Comparison of ENCODE assay signal across 9 cellular contexts in genomic region chr3:149547954-149548728, GRCh38.
DNase-seq lines count a peak whose midpoint lies in the region; ATAC-seq and TF ChIP-seq lines count a peak whose summit lies in the region.
"Had no signal": no experiment of that assay in that cellular context is flagged by ENCODE, and none has a peak within 500 bp of the region (broad histone marks: within the 10 kb centered on the region; RNA-seq: fewer than 3 reads in every experiment).

No MANE protein-coding gene starts in this region.

- no peaks in the 10 kb centered on the region for H3K27me3 ChIP-seq in GM23338 (ENCODE audit: insufficient read depth)
- no peaks in the 10 kb centered on the region for H3K27me3 ChIP-seq in heart right ventricle

- no peaks in the 10 kb centered on the region for H4K20me1 ChIP-seq in GM23338 (replicated peaks; ENCODE audit: insufficient read depth)

- no peaks in the 10 kb centered on the region; the same call in 1 of the 2 replicates for H3K9me2 ChIP-seq in GM23338 (ENCODE audit: insufficient read depth)

- H3K27ac Mint-ChIP-seq in GM23338 = peak overlapping the region; percentile 74
- no peak overlapping the region for H3K27ac Mint-ChIP-seq in activated CD4-positive, alpha-beta memory T cell treated with anti-CD3 and anti-CD28 coated beads, Interleukin-2, amount 10 ng/mL, durations not matched to agents 7 days and 5 days

- CTCF ChIA-PET in activated CD4-positive, alpha-beta memory T cell treated with anti-CD3 and anti-CD28 coated beads, Interleukin-2, amount 10 ng/mL, durations not matched to agents 7 days and 5 days (lab: Charles Lee) = no interaction called here

- H3K36me3 ChIP-seq in GM23338 (ENCODE audit: insufficient read depth) (no peaks in the 10 kb centered on the region), heart right ventricle (peaks cover 0 to 7% (median 0%) of the 10 kb centered on the region in 9 donors)

- no peaks in the 10 kb centered on the region for H3K36me3 Mint-ChIP-seq in GM23338 (ENCODE audit: low read depth)
- H3K36me3 Mint-ChIP-seq in activated CD4-positive, alpha-beta memory T cell treated with anti-CD3 and anti-CD28 coated beads, Interleukin-2, amount 10 ng/mL, durations not matched to agents 7 days and 5 days (ENCODE audit: low read depth) = no peaks in the 10 kb centered on the region

- ATAC-seq in GM23338 (peak; percentile 68), heart right ventricle (peak; percentile 50 to 93 (median 69)), sciatic nerve (peak; percentile 80), HG03095 (IDR thresholded peaks at IDR 0.05; ENCODE audit: unreplicated experiment) (no peak)

- peaks cover 13% of the 10 kb centered on the region; the same call in 1 of the 2 replicates for H3K4me1 ChIP-seq in GM23338 (ENCODE audit: insufficient read depth)
- H3K4me1 ChIP-seq in heart right ventricle = peaks cover 0 to 53% (median 24%) of the 10 kb centered on the region in 9 donors

- H3K27me3 Mint-ChIP-seq in GM23338 (ENCODE audit: insufficient read depth, low read depth, poor library complexity) = peaks cover 3% of the 10 kb centered on the region
- H3K27me3 Mint-ChIP-seq in activated CD4-positive, alpha-beta memory T cell treated with anti-CD3 and anti-CD28 coated beads, Interleukin-2, amount 10 ng/mL, durations not matched to agents 7 days and 5 days = peaks cover 17% of the 10 kb centered on the region

- H3K27ac ChIP-seq in GM23338 (ENCODE audit: low read depth) (peak overlapping the region; percentile 74), heart right ventricle (peak overlapping the region in 9 of 10 donors; percentile 53 to 83 (median 68))

- no peak overlapping the region for H2AFZ ChIP-seq in GM23338

- H3K4me2 ChIP-seq in GM23338 = no peak overlapping the region

- DNase-seq in GM23338 (ENCODE audit: low spot score) (peak; percentile 36), amniotic epithelial cell (ENCODE audit: low read depth) (peak; percentile 93), heart right ventricle (no peak), sciatic nerve (ENCODE audit: low spot score) (no peak), MV-4-11 (lab: John Stamatoyannopoulos, UW) (no peak)
- DNase-seq in activated CD4-positive, alpha-beta memory T cell treated with anti-CD3 and anti-CD28 coated beads, Interleukin-2, amount 10 ng/mL, durations not matched to agents 7 days and 5 days = no peak
- no peak for DNase-seq in activated CD4-positive, alpha-beta T cell treated with anti-CD3 and anti-CD28 coated beads, Interleukin-2, amount 50 U/mL, for 1 hour
- DNase-seq: NCI-H82 had no signal

- POLR2A ChIA-PET in activated CD4-positive, alpha-beta memory T cell treated with anti-CD3 and anti-CD28 coated beads, Interleukin-2, amount 10 ng/mL, durations not matched to agents 7 days and 5 days (lab: Charles Lee) = no interaction called here

- TF ChIP-seq CTCF in GM23338 (conservative IDR thresholded peaks at IDR 0.05; ENCODE audit: low read depth in 2 of 2) (no peak), heart right ventricle (IDR thresholded peaks at IDR 0.05) (no peak)

- H3K9me3 ChIP-seq in heart right ventricle = no peaks in the 10 kb centered on the region

- peaks cover 14% of the 10 kb centered on the region; the same call in 1 of the 2 replicates for H3K79me2 ChIP-seq in GM23338 (replicated peaks; ENCODE audit: insufficient read depth)

- H3K4me3 ChIP-seq in GM23338 (no peak overlapping the region), heart right ventricle (peak overlapping the region in 1 of 10 donors; percentile 14)

- no peak overlapping the region for H3K4me3 Mint-ChIP-seq in GM23338
- no peak overlapping the region for H3K4me3 Mint-ChIP-seq in activated CD4-positive, alpha-beta memory T cell treated with anti-CD3 and anti-CD28 coated beads, Interleukin-2, amount 10 ng/mL, durations not matched to agents 7 days and 5 days

- no peaks in the 10 kb centered on the region for H3F3A ChIP-seq in GM23338 (replicated peaks; ENCODE audit: low read depth)

- no peaks in the 10 kb centered on the region for H3K9me3 Mint-ChIP-seq in GM23338
- H3K9me3 Mint-ChIP-seq in activated CD4-positive, alpha-beta memory T cell treated with anti-CD3 and anti-CD28 coated beads, Interleukin-2, amount 10 ng/mL, durations not matched to agents 7 days and 5 days = no peaks in the 10 kb centered on the region

- 50 to 51% methylated on average over 13 of the region's 13 CpGs for WGBS in heart right ventricle, 2 donors

- intact Hi-C loops in heart right ventricle (cut with DNase I) = loop anchor here in 1 of 10 donors (5.0 kb wide), 1 partner anchor 109 kb away; the partner anchor contains the start of gene WWTR1
- intact Hi-C loops in sciatic nerve (cut with DNase I) = no loop called here

- peaks cover 17% of the 10 kb centered on the region for H3K4me1 Mint-ChIP-seq in GM23338
- H3K4me1 Mint-ChIP-seq in activated CD4-positive, alpha-beta memory T cell treated with anti-CD3 and anti-CD28 coated beads, Interleukin-2, amount 10 ng/mL, durations not matched to agents 7 days and 5 days = no peaks in the 10 kb centered on the region

TF ChIP-seq in GM23338, 12 proteins besides CTCF, POLR2A, EP300 and RAD21:
- no peak for TF ChIP-seq ZNF114 (CRISPR knock-in tag; IDR thresholded peaks at IDR 0.05)
- no peak for TF ChIP-seq POLR2AphosphoS5 (IDR thresholded peaks at IDR 0.05; ENCODE audit: low read depth)

Comparison
In these comparisons a context has a peak if more than half of its experiments do, and no peak if none do; other contexts are left out.
1. DNase-seq: peak in GM23338 (single experiment) and amniotic epithelial cell (single experiment); none in heart right ventricle (0 of 2), sciatic nerve (single experiment), activated CD4-positive, alpha-beta memory T cell treated with anti-CD3 and anti-CD28 coated beads, Interleukin-2, amount 10 ng/mL, durations not matched to agents 7 days and 5 days (single experiment), activated CD4-positive, alpha-beta T cell treated with anti-CD3 and anti-CD28 coated beads, Interleukin-2, amount 50 U/mL, for 1 hour (single experiment) and MV-4-11 (single experiment).